In the genomic region with DNA sequence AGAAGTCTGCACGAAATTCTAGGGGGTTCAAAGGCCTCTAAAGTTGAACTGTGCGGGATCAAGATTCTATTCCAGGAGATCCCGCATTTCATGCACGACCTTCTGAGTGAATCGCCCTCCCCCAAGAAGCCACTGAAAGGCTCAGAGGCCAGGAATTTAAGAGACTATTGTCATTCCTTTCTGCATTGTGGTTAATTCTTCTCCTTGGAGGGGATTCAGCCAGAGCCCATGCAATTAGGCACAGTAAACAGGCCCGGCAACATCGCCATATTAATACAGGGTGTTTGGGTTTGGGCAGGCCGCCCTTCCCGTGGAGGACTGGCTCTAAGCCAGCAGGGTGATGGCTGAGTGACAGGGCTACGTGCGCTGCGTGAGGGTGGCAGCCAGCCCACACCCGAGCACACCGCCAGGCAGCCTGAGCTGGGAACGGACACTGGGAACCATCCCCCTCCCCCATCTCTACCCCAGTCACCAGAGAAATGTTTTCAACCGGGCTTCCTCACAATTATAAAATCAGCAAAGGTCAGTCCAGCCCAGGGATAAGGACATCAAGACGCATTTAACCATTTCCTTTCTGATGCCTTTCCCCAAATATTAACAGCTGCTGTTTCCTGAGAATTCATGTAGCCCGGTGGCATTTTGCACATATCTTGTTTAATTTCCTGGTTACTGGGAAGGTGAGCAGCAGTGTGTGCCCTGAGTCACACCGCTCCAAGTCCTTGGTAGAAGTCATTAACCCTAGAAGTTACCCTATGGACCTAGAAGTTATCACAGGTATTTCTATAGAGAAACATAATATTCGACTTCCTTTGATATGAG, we compare ENCODE assay signal across 1 cellular context.
A peak's percentile ranks its signal among the peaks of the same experiment; 100 is the strongest.
TF ChIP-seq lines count a peak whose summit lies in the region.

No MANE protein-coding gene starts in this region.

TF ChIP-seq in GM12878, 131 proteins besides CTCF, POLR2A, EP300 and RAD21 (continued from another document):
- TF ChIP-seq ZNF687 (IDR thresholded peaks at IDR 0.05) (peak; percentile 70; the same call in 1 of the 2 replicates), MTA2 (IDR thresholded peaks at IDR 0.05; ENCODE audit: low read depth) (0 out of 2 replicates have a peak, but pooled peaks have one; percentile 26), ZNF217 (IDR thresholded peaks at IDR 0.05) (no peak), CHD1 (IDR thresholded peaks at IDR 0.05; ENCODE audit: low read depth, low read length) (no peak), BHLHE40 (IDR thresholded peaks at IDR 0.05; ENCODE audit: borderline replicate concordance in 1 of 2, low read depth in 2 of 2, low read length in 1 of 2) (peak in 1 of 2 experiments; percentile 75; a peak in 3 of 4 replicates), CHD2 (IDR thresholded peaks at IDR 0.05; ENCODE audit: borderline replicate concordance, low read depth, low read length) (0 out of 2 replicates have a peak, but pooled peaks have one; percentile 57), IKZF1 (conservative IDR thresholded peaks at IDR 0.05) (peak; percentile 70), NBN (IDR thresholded peaks at IDR 0.05) (peak; percentile 37), ZBTB40 (IDR thresholded peaks at IDR 0.05; ENCODE audit: borderline replicate concordance) (peak; percentile 23; the same call in 1 of the 2 replicates), IKZF2 (IDR thresholded peaks at IDR 0.05) (peak; percentile 54; a peak in 2 of 4 replicates), SMARCA5 (IDR thresholded peaks at IDR 0.05) (0 out of 2 replicates have a peak, but pooled peaks have one; percentile 22), ESRRA (IDR thresholded peaks at IDR 0.05; ENCODE audit: low read length) (no peak), DPF2 (IDR thresholded peaks at IDR 0.05) (peak; percentile 64; the same call in 1 of the 2 replicates), SMAD1 (IDR thresholded peaks at IDR 0.05; ENCODE audit: low read depth, partially characterized antibody) (peak; percentile 80), MXI1 (IDR thresholded peaks at IDR 0.05; ENCODE audit: low read depth, low read length) (0 out of 2 replicates have a peak, but pooled peaks have one; percentile 52), POLR2AphosphoS2 (IDR thresholded peaks at IDR 0.05; ENCODE audit: low read depth, low read length) (peak; percentile 26; the same call in 1 of the 2 replicates), SREBF1 (IDR thresholded peaks at IDR 0.05; ENCODE audit: low read length) (no peak), MLLT1 (IDR thresholded peaks at IDR 0.05) (0 out of 2 replicates have a peak, but pooled peaks have one; percentile 71)
- TF ChIP-seq, protein P1, sequence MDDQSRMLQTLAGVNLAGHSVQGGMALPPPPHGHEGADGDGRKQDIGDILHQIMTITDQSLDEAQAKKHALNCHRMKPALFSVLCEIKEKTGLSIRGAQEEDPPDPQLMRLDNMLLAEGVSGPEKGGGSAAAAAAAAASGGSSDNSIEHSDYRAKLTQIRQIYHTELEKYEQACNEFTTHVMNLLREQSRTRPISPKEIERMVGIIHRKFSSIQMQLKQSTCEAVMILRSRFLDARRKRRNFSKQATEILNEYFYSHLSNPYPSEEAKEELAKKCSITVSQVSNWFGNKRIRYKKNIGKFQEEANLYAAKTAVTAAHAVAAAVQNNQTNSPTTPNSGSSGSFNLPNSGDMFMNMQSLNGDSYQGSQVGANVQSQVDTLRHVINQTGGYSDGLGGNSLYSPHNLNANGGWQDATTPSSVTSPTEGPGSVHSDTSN (IDR thresholded peaks at IDR 0.05; ENCODE audit: insufficient replicate concordance, low read depth, low read length) = peak; percentile 84
- TF ChIP-seq, protein P2, sequence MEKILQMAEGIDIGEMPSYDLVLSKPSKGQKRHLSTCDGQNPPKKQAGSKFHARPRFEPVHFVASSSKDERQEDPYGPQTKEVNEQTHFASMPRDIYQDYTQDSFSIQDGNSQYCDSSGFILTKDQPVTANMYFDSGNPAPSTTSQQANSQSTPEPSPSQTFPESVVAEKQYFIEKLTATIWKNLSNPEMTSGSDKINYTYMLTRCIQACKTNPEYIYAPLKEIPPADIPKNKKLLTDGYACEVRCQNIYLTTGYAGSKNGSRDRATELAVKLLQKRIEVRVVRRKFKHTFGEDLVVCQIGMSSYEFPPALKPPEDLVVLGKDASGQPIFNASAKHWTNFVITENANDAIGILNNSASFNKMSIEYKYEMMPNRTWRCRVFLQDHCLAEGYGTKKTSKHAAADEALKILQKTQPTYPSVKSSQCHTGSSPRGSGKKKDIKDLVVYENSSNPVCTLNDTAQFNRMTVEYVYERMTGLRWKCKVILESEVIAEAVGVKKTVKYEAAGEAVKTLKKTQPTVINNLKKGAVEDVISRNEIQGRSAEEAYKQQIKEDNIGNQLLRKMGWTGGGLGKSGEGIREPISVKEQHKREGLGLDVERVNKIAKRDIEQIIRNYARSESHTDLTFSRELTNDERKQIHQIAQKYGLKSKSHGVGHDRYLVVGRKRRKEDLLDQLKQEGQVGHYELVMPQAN (conservative IDR thresholded peaks at IDR 0.05) = 0 out of 2 replicates have a peak, but pooled peaks have one; percentile 32
- TF ChIP-seq, protein P3, sequence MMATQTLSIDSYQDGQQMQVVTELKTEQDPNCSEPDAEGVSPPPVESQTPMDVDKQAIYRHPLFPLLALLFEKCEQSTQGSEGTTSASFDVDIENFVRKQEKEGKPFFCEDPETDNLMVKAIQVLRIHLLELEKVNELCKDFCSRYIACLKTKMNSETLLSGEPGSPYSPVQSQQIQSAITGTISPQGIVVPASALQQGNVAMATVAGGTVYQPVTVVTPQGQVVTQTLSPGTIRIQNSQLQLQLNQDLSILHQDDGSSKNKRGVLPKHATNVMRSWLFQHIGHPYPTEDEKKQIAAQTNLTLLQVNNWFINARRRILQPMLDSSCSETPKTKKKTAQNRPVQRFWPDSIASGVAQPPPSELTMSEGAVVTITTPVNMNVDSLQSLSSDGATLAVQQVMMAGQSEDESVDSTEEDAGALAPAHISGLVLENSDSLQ (IDR thresholded peaks at IDR 0.05) = peak; percentile 95
